ENCODE assay signal across 31 cellular contexts in genomic region chr6:67064323-67064722, GRCh38.
"Had no signal": no experiment of that assay in that cellular context is flagged by ENCODE, and none has a peak within 500 bp of the region (broad histone marks: within the 10 kb centered on the region; RNA-seq: fewer than 3 reads in every experiment).

No MANE protein-coding gene starts in this region.

- H3K27me3 ChIP-seq: neural progenitor cell, ovary, right lobe of liver, spleen, suprapubic skin, testis, tibial artery, transverse colon, upper lobe of right lung, uterus had no signal

- H3K79me2 ChIP-seq: parathyroid adenoma had no signal

- H3K4me1 ChIP-seq: neural progenitor cell, parathyroid adenoma, psoas muscle, right lobe of liver, spleen, suprapubic skin, testis, tibial artery, transverse colon, upper lobe of right lung, uterus had no signal

- DNase-seq: natural killer cell; occipital lobe; ovary; posterior cingulate gyrus; psoas muscle; right cardiac atrium; right lobe of liver; spleen; stimulated activated CD4-positive, alpha-beta T cell treated with anti-CD3 and anti-CD28 coated beads, Interleukin-12 subunit alpha, Interleukin-12 subunit beta, amount 100 ng/mL, for 4 hours; stimulated activated CD4-positive, alpha-beta T cell treated with anti-CD3 and anti-CD28 coated beads, Interleukin-1b, Interleukin-23, amount 100 ng/mL, for 48 hours; stimulated activated CD4-positive, alpha-beta T cell treated with anti-CD3 and anti-CD28 coated beads, Interleukin-4, amount 100 ng/mL, for 1 hour; stimulated activated CD4-positive, alpha-beta T cell treated with anti-CD3 and anti-CD28 coated beads, Interleukin-4, amount 100 ng/mL, for 4 hours; stimulated activated CD8-positive, alpha-beta memory T cell treated with anti-CD3 and anti-CD28 coated beads, Interleukin-4, amount 100 ng/mL, for 48 hours; stimulated activated naive CD4-positive, alpha-beta T cell; stimulated activated naive CD8-positive, alpha-beta T cell treated with anti-CD3 and anti-CD28 coated beads, Interleukin-15, amount 100 ng/mL, for 72 hours; stimulated activated naive CD8-positive, alpha-beta T cell treated with anti-CD3 and anti-CD28 coated beads, Interleukin-15, Interleukin-2, amounts not matched to agents 100 U/mL and 50 U/mL, for 24 hours; substantia nigra; testis; tibial artery; transverse colon; upper lobe of right lung; uterus had no signal

- H3K4me2 ChIP-seq: neural progenitor cell, smooth muscle cell had no signal

- H3K27ac ChIP-seq: neural progenitor cell, ovary, parathyroid adenoma, psoas muscle, right lobe of liver, skin epidermis, spleen, suprapubic skin, testis, tibial artery, transverse colon, upper lobe of right lung, uterus had no signal

- H2AFZ ChIP-seq: neural progenitor cell, parathyroid adenoma had no signal

- H3K27me3 Mint-ChIP-seq: progenitor cell of endocrine pancreas; stimulated activated memory B cell treated with anti-CD40 and anti-IgM and Interleukin-4, amounts not matched to agents 10 μg/mL and 1 μg/mL and 100 μg/mL, for 72 hours; stimulated activated naive CD8-positive, alpha-beta T cell treated with anti-CD3 and anti-CD28 coated beads, Interleukin-15, amount 100 ng/mL, for 72 hours; type B pancreatic cell had no signal

- ATAC-seq: natural killer cell; psoas muscle; right cardiac atrium; right lobe of liver; stimulated activated memory B cell treated with anti-CD40 and anti-IgM and Interleukin-4, amounts not matched to agents 10 μg/mL and 1 μg/mL and 100 μg/mL, for 72 hours; stimulated activated naive CD8-positive, alpha-beta T cell treated with anti-CD3 and anti-CD28 coated beads, Interleukin-15, amount 100 ng/mL, for 72 hours; stimulated activated naive CD8-positive, alpha-beta T cell treated with anti-CD3 and anti-CD28 coated beads, Interleukin-15, Interleukin-2, amounts not matched to agents 100 U/mL and 50 U/mL, for 24 hours; upper lobe of right lung had no signal

- H3K9me3 Mint-ChIP-seq: stimulated activated memory B cell treated with anti-CD40 and anti-IgM and Interleukin-4, amounts not matched to agents 10 μg/mL and 1 μg/mL and 100 μg/mL, for 72 hours; type B pancreatic cell had no signal

- H3K9me3 ChIP-seq: ovary, psoas muscle, right lobe of liver, suprapubic skin, testis, transverse colon, upper lobe of right lung, uterus had no signal

- H3K9ac ChIP-seq: neural progenitor cell, parathyroid adenoma had no signal

- H3K4me3 Mint-ChIP-seq: natural killer cell; nephron; neural progenitor cell; stimulated activated memory B cell treated with anti-CD40 and anti-IgM and Interleukin-4, amounts not matched to agents 10 μg/mL and 1 μg/mL and 100 μg/mL, for 72 hours; stimulated activated naive CD8-positive, alpha-beta T cell treated with anti-CD3 and anti-CD28 coated beads, Interleukin-15, amount 100 ng/mL, for 72 hours; type B pancreatic cell had no signal

- H3K36me3 ChIP-seq: neural progenitor cell, ovary, right lobe of liver, spleen, suprapubic skin, tibial artery, transverse colon, upper lobe of right lung, uterus had no signal

- H3K27ac Mint-ChIP-seq: natural killer cell; nephron; neural progenitor cell; progenitor cell of endocrine pancreas; stimulated activated memory B cell treated with anti-CD40 and anti-IgM and Interleukin-4, amounts not matched to agents 10 μg/mL and 1 μg/mL and 100 μg/mL, for 72 hours; stimulated activated naive CD8-positive, alpha-beta T cell treated with anti-CD3 and anti-CD28 coated beads, Interleukin-15, amount 100 ng/mL, for 72 hours; type B pancreatic cell had no signal

- H3K4me1 Mint-ChIP-seq: natural killer cell; nephron; stimulated activated memory B cell treated with anti-CD40 and anti-IgM and Interleukin-4, amounts not matched to agents 10 μg/mL and 1 μg/mL and 100 μg/mL, for 72 hours; stimulated activated naive CD8-positive, alpha-beta T cell treated with anti-CD3 and anti-CD28 coated beads, Interleukin-15, amount 100 ng/mL, for 72 hours had no signal

- H3K36me3 Mint-ChIP-seq: neural progenitor cell; stimulated activated memory B cell treated with anti-CD40 and anti-IgM and Interleukin-4, amounts not matched to agents 10 μg/mL and 1 μg/mL and 100 μg/mL, for 72 hours; type B pancreatic cell had no signal

- H3K4me3 ChIP-seq: neural progenitor cell, ovary, psoas muscle, right lobe of liver, skin epidermis, smooth muscle cell, spleen, suprapubic skin, testis, tibial artery, transverse colon, upper lobe of right lung, uterus had no signal
